Comparison of ENCODE assay signal across 8 cellular contexts in the genomic region with DNA sequence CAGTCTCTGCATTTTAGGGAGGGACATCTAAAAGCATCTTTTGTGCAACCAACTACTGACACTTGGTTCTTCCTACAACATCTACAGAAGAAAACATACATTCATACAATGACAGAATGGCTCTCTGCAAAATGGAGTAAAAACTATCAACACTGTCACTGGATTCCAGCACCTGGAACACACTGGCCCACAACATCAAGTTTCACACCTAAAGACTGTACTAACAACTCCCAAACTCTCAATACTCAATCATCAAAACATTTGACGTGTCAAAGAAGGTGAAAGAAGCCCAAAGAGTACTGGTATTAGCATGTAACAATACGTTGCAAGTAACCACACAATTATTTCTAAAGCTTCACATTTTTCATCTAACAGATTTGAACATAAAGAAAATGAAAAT. TPM values are rescaled to one million over a fixed set of nuclear protein-coding genes. Genes with fewer than 3 reads are reported as not detected.
A peak's percentile ranks its signal among the peaks of the same experiment; 100 is the strongest.
DNase-seq lines count a peak whose midpoint lies in the region; ATAC-seq and TF ChIP-seq lines count a peak whose summit lies in the region.
"Had no signal": no experiment of that assay in that cellular context is flagged by ENCODE, and none has a peak within 500 bp of the region (broad histone marks: within the 10 kb centered on the region; RNA-seq: fewer than 3 reads in every experiment).

No MANE protein-coding gene starts in this region.

- H3K27me3 Mint-ChIP-seq in T-cell: no peaks in the 10 kb centered on the region

- no peak for DNase-seq in HAP-1 (ENCODE audit: low spot score in 2 of 2)
- no peak for DNase-seq in T-cell
- DNase-seq in esophagus muscularis mucosa (ENCODE audit: extremely low spot score): peak; percentile 62
- no peak for DNase-seq in thyroid gland
- DNase-seq: activated CD8-positive, alpha-beta memory T cell treated with anti-CD3 and anti-CD28 coated beads for 24 hours had no signal

- peak overlapping the region; percentile 92 to 95 (median 93) for H3K4me3 Mint-ChIP-seq in T-cell

- peaks cover 64 to 69% (median 67%) of the 10 kb centered on the region in 3 donors for H3K4me1 Mint-ChIP-seq in T-cell

- H3K4me1 ChIP-seq in HAP-1 (peaks cover 17% of the 10 kb centered on the region), esophagus muscularis mucosa (peaks cover 49 to 70% (median 62%) of the 10 kb centered on the region in 4 donors), skeletal muscle tissue (ENCODE audit: control insufficient read depth in 3 of 3, insufficient read depth in 3 of 3, low read length in 3 of 3) (peaks cover 26 to 39% (median 36%) of the 10 kb centered on the region in 3 donors), thyroid gland (peaks cover 39 to 43% of the 10 kb centered on the region in 2 donors)

- TF ChIP-seq CTCF in esophagus muscularis mucosa (IDR thresholded peaks at IDR 0.05): no peak
- no peak for TF ChIP-seq CTCF in thyroid gland (IDR thresholded peaks at IDR 0.05)

- H3K4me3 ChIP-seq in HAP-1: peak overlapping the region; percentile 88
- peak overlapping the region; percentile 71 to 88 (median 78) for H3K4me3 ChIP-seq in esophagus muscularis mucosa
- peak overlapping the region in 2 of 3 donors; percentile 15 to 27 for H3K4me3 ChIP-seq in skeletal muscle tissue (ENCODE audit: low read length in 3 of 3)
- H3K4me3 ChIP-seq in thyroid gland (replicated peaks in 1 of 3): no peak overlapping the region

- peak overlapping the region; percentile 99 for H3K27ac Mint-ChIP-seq in T-cell

- no peaks in the 10 kb centered on the region; the same call in 1 of the 2 replicates for H3K36me3 ChIP-seq in HAP-1 (replicated peaks)
- H3K36me3 ChIP-seq in esophagus muscularis mucosa: peaks cover 0 to 1% (median 0%) of the 10 kb centered on the region in 4 donors
- H3K36me3 ChIP-seq in skeletal muscle tissue (ENCODE audit: control insufficient read depth in 3 of 3, insufficient read depth in 3 of 3, low read length in 3 of 3): no peaks in the 10 kb centered on the region
- H3K36me3 ChIP-seq in thyroid gland: no peaks in the 10 kb centered on the region

- peak overlapping the region in 2 of 3 donors; percentile 99 to 100 for H3K9ac ChIP-seq in skeletal muscle tissue (ENCODE audit: low read depth in 1 of 3, low read length in 3 of 3)

- CTCF ChIA-PET in T-cell (lab: Charles Lee): interaction anchor here in 1 of 2 donors (2.9 kb wide), 1 partner anchor 44 kb away, joined by 13 read pairs; no protein-coding TSS in a partner anchor

- H3K36me3 Mint-ChIP-seq in T-cell: no peaks in the 10 kb centered on the region

- TF ChIP-seq EP300 in esophagus muscularis mucosa (IDR thresholded peaks at IDR 0.05): no peak

- H3K9me3 Mint-ChIP-seq in T-cell: no peaks in the 10 kb centered on the region

- intact Hi-C loops in esophagus muscularis mucosa (cut with DNase I) (loop anchor here (5.0 kb wide), 1 partner anchor 45 kb away; a partner anchor contains a TSS), thyroid gland (cut with DNase I) (no loop called here)

- ATAC-seq in T-cell (replicated peaks in 1 of 4) (no peak), HG03354 (IDR thresholded peaks at IDR 0.05; ENCODE audit: poor library complexity, severe bottlenecking, unreplicated experiment) (no peak), GM21390 (IDR thresholded peaks at IDR 0.05; ENCODE audit: unreplicated experiment) (no peak)

- POLR2A ChIA-PET in T-cell (lab: Charles Lee): interaction anchor here in 1 of 2 donors (0.6 to 1.2 kb wide), 3 partner anchors 14 to 47 kb away, joined by 3 to 9 read pairs (median 3); a partner anchor contains a TSS

- TF ChIP-seq POLR2A in esophagus muscularis mucosa (IDR thresholded peaks at IDR 0.05; ENCODE audit: low read depth) (no peak), thyroid gland (IDR thresholded peaks at IDR 0.05) (no peak)

- H3K27me3 ChIP-seq in HAP-1 (ENCODE audit: low read depth) (no peaks in the 10 kb centered on the region), esophagus muscularis mucosa (no peaks in the 10 kb centered on the region), skeletal muscle tissue (ENCODE audit: control insufficient read depth in 3 of 3, insufficient read depth in 3 of 3, low read length in 3 of 3) (no peaks in the 10 kb centered on the region), thyroid gland (no peaks in the 10 kb centered on the region)

- in situ Hi-C loops in HAP-1 (cut with MboI; ENCODE audit: low sequenced_read_pairs): no loop called here

- WGBS in esophagus muscularis mucosa: 20% methylated on average over 2 of the region's 2 CpGs
- WGBS in thyroid gland, 2 donors: 23 to 29% methylated on average over 2 of the region's 2 CpGs

- H3K27ac ChIP-seq in esophagus muscularis mucosa (replicated peaks in 1 of 4) (peak overlapping the region in 2 of 4 donors; percentile 17 to 96), skeletal muscle tissue (ENCODE audit: low read depth, low read length) (no peak overlapping the region), thyroid gland (no peak overlapping the region)

- H3K9me3 ChIP-seq in HAP-1 (no peaks in the 10 kb centered on the region), esophagus muscularis mucosa (no peaks in the 10 kb centered on the region), skeletal muscle tissue (ENCODE audit: control insufficient read depth in 3 of 3, low read length in 3 of 3) (no peaks in the 10 kb centered on the region), thyroid gland (no peaks in the 10 kb centered on the region)

RNA-seq across cellular contexts. Expression of a gene that starts 2.2 kb away (rescaled TPM):
- 100 to 1,000 TPM; 284 to 408 (median 324) TPM for total RNA-seq in T-cell
- 100 to 1,000 TPM in 2 of 4 donors, 10 to 100 TPM in 2; 23.0 to 148 (median 99.9) TPM for total RNA-seq in esophagus muscularis mucosa
- 116 TPM for total RNA-seq in skeletal muscle tissue
- total RNA-seq in thyroid gland: 100 to 1,000 TPM in 3 of 4 donors, 10 to 100 TPM in 1; 80.6 to 166 (median 131) TPM

RNA-seq across cellular contexts. Expression of a gene that starts 2.2 kb away (rescaled TPM):
- 100 to 1,000 TPM in 3 of 5 donors, 10 to 100 TPM in 2; 89.5 to 113 (median 109) TPM for total RNA-seq in T-cell
- 10 to 100 TPM; 21.0 to 30.6 (median 24.0) TPM for total RNA-seq in esophagus muscularis mucosa
- 38.6 TPM for total RNA-seq in skeletal muscle tissue
- 10 to 100 TPM; 30.5 to 44.9 (median 35.7) TPM for total RNA-seq in thyroid gland

RNA-seq across cellular contexts. Expression of a gene that starts 36.6 kb away (rescaled TPM):
- 10 to 100 TPM; 17.7 to 33.5 (median 31.2) TPM for total RNA-seq in T-cell
- total RNA-seq in esophagus muscularis mucosa: 10 to 100 TPM; 25.3 to 63.3 (median 32.7) TPM
- 11.5 TPM for total RNA-seq in skeletal muscle tissue
- total RNA-seq in thyroid gland: 10 to 100 TPM; 21.1 to 45.5 (median 36.3) TPM

RNA-seq across cellular contexts. Expression of a gene that starts 36.7 kb away (rescaled TPM):
- 10 to 100 TPM; 38.4 to 79.7 (median 62.5) TPM for total RNA-seq in T-cell
- total RNA-seq in esophagus muscularis mucosa: 100 to 1,000 TPM; 159 to 360 (median 263) TPM
- 103 TPM for total RNA-seq in skeletal muscle tissue
- 100 to 1,000 TPM in 3 of 4 donors, 10 to 100 TPM in 1; 64.7 to 402 (median 229) TPM for total RNA-seq in thyroid gland

RNA-seq across cellular contexts. Expression of a gene that starts 46.9 kb away (rescaled TPM):
- 10 to 100 TPM in 2 of 5 donors, 1 to 10 TPM in 1, under 1 TPM in 2; 0.76 to 26.4 (median 1.2) TPM for total RNA-seq in T-cell
- total RNA-seq in esophagus muscularis mucosa: 1 to 10 TPM; 2.6 to 5.0 (median 2.9) TPM
- 1.0 TPM for total RNA-seq in skeletal muscle tissue
- 1 to 10 TPM; 2.3 to 6.6 (median 5.5) TPM for total RNA-seq in thyroid gland

Comparison
In these comparisons a context has a peak if more than half of its experiments do, and no peak if none do; other contexts are left out.
1. H3K4me3 ChIP-seq: peak in HAP-1 (single experiment), esophagus muscularis mucosa (4 of 4) and skeletal muscle tissue (2 of 3); none in thyroid gland (0 of 3).